In genomic region chr2:73071452-73072399, GRCh38 we compare ENCODE assay signal across 8 cellular contexts. TPM values are rescaled to one million over a fixed set of nuclear protein-coding genes. Genes with fewer than 3 reads are reported as not detected.
DNase-seq lines count a peak whose midpoint lies in the region; ATAC-seq, FAIRE-seq and TF ChIP-seq lines count a peak whose summit lies in the region.

Gene SFXN5 (minus strand): TSS chr2:73071712. CDS start chr2:73071705, 7 bp downstream.

- DNase-seq in BE2C (peak; percentile 84), GM19239 (ENCODE audit: insufficient read length, low spot score) (peak; percentile 89), NCI-H526 (lab: John Stamatoyannopoulos, UW) (peak; percentile 74 to 93), coronary artery (ENCODE audit: low spot score) (peak; percentile 97), left colon (peak; percentile 96 to 97)
- DNase-seq in activated CD4-positive, alpha-beta T cell treated with anti-CD3 and anti-CD28 coated beads for 48 hours = peak; percentile 93
- DNase-seq in stimulated activated CD4-positive, alpha-beta T cell treated with anti-CD3 and anti-CD28 coated beads, Interleukin-1b, Interleukin-23, amount 100 ng/mL, for 48 hours = peak; percentile 90

- no peaks in the 10 kb centered on the region for H3K4me1 ChIP-seq in BE2C

- TF ChIP-seq CTCF in BE2C (IDR thresholded peaks at IDR 0.05; ENCODE audit: low read depth, low read length) (no peak), coronary artery (IDR thresholded peaks at IDR 0.05) (no peak)

- H3K27ac ChIP-seq in coronary artery = peak within 1 kb of the TSS; percentile 87 to 96

- intact Hi-C loops in left colon (cut with DNase I, micrococcal nuclease) = no loop called here

- H3K4me3 ChIP-seq in BE2C (ENCODE audit: low read depth, low read length) (peak within 1 kb of the TSS; percentile 60), coronary artery (peak within 1 kb of the TSS; percentile 98)

- no peaks in the 10 kb centered on the region for H3K27me3 ChIP-seq in BE2C

- no peaks in the 10 kb centered on the region for H3K36me3 ChIP-seq in BE2C

- peak; percentile 91 for FAIRE-seq in GM19239 (lab: Jason Lieb, UNC)

- H3K9me3 ChIP-seq in BE2C = no peaks in the 10 kb centered on the region

- ATAC-seq in HG03457 (IDR thresholded peaks at IDR 0.05; ENCODE audit: unreplicated experiment) = peak; percentile 67
- peak; percentile 84 for ATAC-seq in left colon

RNA-seq across cellular contexts. Expression of gene SFXN5, which starts in this region (rescaled TPM):
- polyA plus RNA-seq in BE2C (2012; ENCODE audit: insufficient read depth, insufficient read length, low read depth) = 5.6 TPM
- 10 to 100 TPM; 19.9 to 20.5 TPM for total RNA-seq in left colon

Comparison
In these comparisons a context has a peak if more than half of its experiments do, and no peak if none do; other contexts are left out.
1. Peak in every context shown above with its lines: DNase-seq, ATAC-seq, H3K4me3 ChIP-seq and H3K27ac ChIP-seq.